In the genomic region with DNA sequence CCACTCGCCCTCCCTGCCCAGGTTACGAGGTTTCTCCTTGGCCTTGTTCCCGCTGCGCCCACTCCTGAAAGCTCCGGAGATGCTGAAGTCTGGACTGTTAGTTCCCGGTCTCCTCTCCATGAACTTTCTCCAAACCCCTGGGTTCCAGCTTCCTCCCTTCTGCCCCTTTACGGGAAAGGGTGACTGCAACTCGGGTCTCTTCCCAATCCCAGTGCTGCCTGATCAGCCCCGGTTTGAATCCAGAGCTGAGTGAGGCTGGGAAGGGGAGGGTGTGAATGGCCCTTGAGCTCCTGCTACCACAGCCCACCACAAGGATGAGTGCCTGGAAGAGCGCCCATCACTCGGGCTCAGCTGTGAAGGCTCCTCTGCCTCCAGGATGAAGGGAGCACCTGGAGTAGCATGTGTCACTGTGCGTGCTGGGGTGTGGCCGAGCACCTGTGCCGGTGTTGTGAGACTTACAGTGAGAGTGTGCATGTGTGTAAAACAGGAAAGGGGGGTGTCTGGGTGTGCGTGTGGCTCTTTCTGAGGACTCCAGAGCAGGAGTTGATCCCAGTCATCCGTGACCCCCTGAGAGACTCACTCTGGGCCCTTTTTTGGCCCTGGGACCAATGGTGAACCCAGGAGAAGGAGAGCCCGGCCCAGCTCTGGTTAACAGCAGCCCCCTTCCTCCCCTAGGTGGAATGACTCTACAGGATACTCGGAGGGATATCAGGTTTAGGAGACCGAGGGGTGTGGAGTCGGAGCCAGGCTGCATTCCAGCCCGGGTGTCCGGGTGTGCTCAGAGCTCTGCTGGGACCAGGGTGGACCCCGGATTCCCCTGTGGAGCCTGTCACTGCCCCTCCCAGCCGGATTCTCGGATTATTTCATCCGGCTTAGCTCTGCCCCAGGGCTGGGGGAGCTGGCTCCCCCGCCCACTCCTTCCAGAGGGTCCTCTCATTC, we compare ENCODE assay signal across 9 cellular contexts. TPM values are rescaled to one million over a fixed set of nuclear protein-coding genes. Genes with fewer than 3 reads are reported as not detected.
DNase-seq lines count a peak whose midpoint lies in the region; ATAC-seq and TF ChIP-seq lines count a peak whose summit lies in the region.
"Had no signal": no experiment of that assay in that cellular context is flagged by ENCODE, and none has a peak within 500 bp of the region (broad histone marks: within the 10 kb centered on the region; RNA-seq: fewer than 3 reads in every experiment).

No MANE protein-coding gene starts in this region.

- in situ Hi-C loops in transverse colon (cut with MboI; ENCODE audit: low pct_ligation_motif_present in 1 of 4, low pct_unique_long_range_greater_than_20kb in 1 of 4, low sequenced_read_pairs in 3 of 4): no loop called here

- H3K4me3 ChIP-seq in transverse colon: peak overlapping the region in 1 of 4 donors; percentile 76

- H3K27ac Mint-ChIP-seq in activated naive CD4-positive, alpha-beta T cell treated with anti-CD3 and anti-CD28 coated beads, Interleukin-2, amount 10 ng/mL, durations not matched to agents 7 days and 5 days: no peak overlapping the region
- H3K27ac Mint-ChIP-seq in activated CD8-positive, alpha-beta T cell treated with anti-CD3 and anti-CD28 coated beads, Interleukin-2, amount 10 ng/mL, durations not matched to agents 7 days and 5 days: no peak overlapping the region

- H3K27me3 ChIP-seq in transverse colon: peaks cover 23% of the 10 kb centered on the region

- H3K4me1 Mint-ChIP-seq in activated naive CD4-positive, alpha-beta T cell treated with anti-CD3 and anti-CD28 coated beads, Interleukin-2, amount 10 ng/mL, durations not matched to agents 7 days and 5 days: peaks cover 8% of the 10 kb centered on the region
- peaks cover 1% of the 10 kb centered on the region for H3K4me1 Mint-ChIP-seq in activated CD8-positive, alpha-beta T cell treated with anti-CD3 and anti-CD28 coated beads, Interleukin-2, amount 10 ng/mL, durations not matched to agents 7 days and 5 days (ENCODE audit: low read depth)

- TF ChIP-seq EP300 in transverse colon (IDR thresholded peaks at IDR 0.05; ENCODE audit: low read depth): no peak

- H3K9me3 ChIP-seq in transverse colon: no peaks in the 10 kb centered on the region

- WGBS in transverse colon (ENCODE audit: low coverage in 1 of 2), 2 donors: 43 to 46% methylated on average over 6 to 27 of the region's 27 CpGs

- POLR2A ChIA-PET in activated CD8-positive, alpha-beta T cell treated with anti-CD3 and anti-CD28 coated beads, Interleukin-2, amount 10 ng/mL, durations not matched to agents 7 days and 5 days (lab: Charles Lee): no interaction called here

- H3K27me3 Mint-ChIP-seq in activated naive CD4-positive, alpha-beta T cell treated with anti-CD3 and anti-CD28 coated beads, Interleukin-2, amount 10 ng/mL, durations not matched to agents 7 days and 5 days: peaks cover 82% of the 10 kb centered on the region
- peaks cover 23% of the 10 kb centered on the region for H3K27me3 Mint-ChIP-seq in activated CD8-positive, alpha-beta T cell treated with anti-CD3 and anti-CD28 coated beads, Interleukin-2, amount 10 ng/mL, durations not matched to agents 7 days and 5 days (ENCODE audit: low read depth)

- H3K4me3 Mint-ChIP-seq in activated naive CD4-positive, alpha-beta T cell treated with anti-CD3 and anti-CD28 coated beads, Interleukin-2, amount 10 ng/mL, durations not matched to agents 7 days and 5 days: peak overlapping the region; percentile 46
- peak overlapping the region; percentile 23 for H3K4me3 Mint-ChIP-seq in activated CD8-positive, alpha-beta T cell treated with anti-CD3 and anti-CD28 coated beads, Interleukin-2, amount 10 ng/mL, durations not matched to agents 7 days and 5 days

- CTCF ChIA-PET in activated naive CD4-positive, alpha-beta T cell treated with anti-CD3 and anti-CD28 coated beads, Interleukin-2, amount 10 ng/mL, durations not matched to agents 7 days and 5 days (lab: Charles Lee): interaction anchor here (0.8 kb wide), 1 partner anchor 13 kb away, joined by 3 read pairs; no protein-coding TSS in a partner anchor
- CTCF ChIA-PET in activated CD8-positive, alpha-beta T cell treated with anti-CD3 and anti-CD28 coated beads, Interleukin-2, amount 10 ng/mL, durations not matched to agents 7 days and 5 days (lab: Charles Lee): no interaction called here

- peak overlapping the region; percentile 69 to 85 (median 77) for H3K27ac ChIP-seq in transverse colon

- ATAC-seq in activated CD8-positive, alpha-beta T cell treated with anti-CD3 and anti-CD28 coated beads, Interleukin-2, amount 10 ng/mL, durations not matched to agents 7 days and 5 days: no peak
- no peak for ATAC-seq in HG02759 (IDR thresholded peaks at IDR 0.05; ENCODE audit: unreplicated experiment)
- ATAC-seq in HG03025 (IDR thresholded peaks at IDR 0.05; ENCODE audit: low FRiP score, unreplicated experiment): no peak
- ATAC-seq: SK-N-SH treated with all-trans-retinoic acid at 6 μM for 48 hours had no signal

- DNase-seq in activated naive CD4-positive, alpha-beta T cell treated with anti-CD3 and anti-CD28 coated beads, Interleukin-2, amount 10 ng/mL, durations not matched to agents 7 days and 5 days: no peak
- no peak for DNase-seq in activated naive CD4-positive, alpha-beta T cell (lab: John Stamatoyannopoulos, UW)
- DNase-seq in activated CD8-positive, alpha-beta T cell treated with anti-CD3 and anti-CD28 coated beads, Interleukin-2, amount 10 ng/mL, durations not matched to agents 7 days and 5 days: no peak
- peak; percentile 14 for DNase-seq in kidney tubule cell (ENCODE audit: low spot score)
- peak; percentile 30 for DNase-seq in transverse colon
- DNase-seq in MV-4-11 (lab: John Stamatoyannopoulos, UW): no peak

- TF ChIP-seq CTCF in transverse colon (IDR thresholded peaks at IDR 0.05): no peak

- TF ChIP-seq POLR2A in transverse colon (IDR thresholded peaks at IDR 0.05): no peak

- H3K4me1 ChIP-seq in transverse colon: peaks cover 8 to 35% (median 20%) of the 10 kb centered on the region in 4 donors

- no peaks in the 10 kb centered on the region for H3K36me3 ChIP-seq in transverse colon

- H3K36me3 Mint-ChIP-seq in activated naive CD4-positive, alpha-beta T cell treated with anti-CD3 and anti-CD28 coated beads, Interleukin-2, amount 10 ng/mL, durations not matched to agents 7 days and 5 days: no peaks in the 10 kb centered on the region
- H3K36me3 Mint-ChIP-seq in activated CD8-positive, alpha-beta T cell treated with anti-CD3 and anti-CD28 coated beads, Interleukin-2, amount 10 ng/mL, durations not matched to agents 7 days and 5 days (ENCODE audit: low read depth): no peaks in the 10 kb centered on the region

- H3K9me3 Mint-ChIP-seq in activated naive CD4-positive, alpha-beta T cell treated with anti-CD3 and anti-CD28 coated beads, Interleukin-2, amount 10 ng/mL, durations not matched to agents 7 days and 5 days: no peaks in the 10 kb centered on the region
- no peaks in the 10 kb centered on the region for H3K9me3 Mint-ChIP-seq in activated CD8-positive, alpha-beta T cell treated with anti-CD3 and anti-CD28 coated beads, Interleukin-2, amount 10 ng/mL, durations not matched to agents 7 days and 5 days (ENCODE audit: insufficient read depth)

- intact Hi-C loops in transverse colon (cut with DNase I; ENCODE audit: low total_unique reads): no loop called here

RNA-seq across cellular contexts. Expression of a gene that starts 1.1 kb away (rescaled TPM):
- total RNA-seq in activated CD8-positive, alpha-beta T cell treated with anti-CD3 and anti-CD28 coated beads, Interleukin-2, amount 10 ng/mL, durations not matched to agents 7 days and 5 days: under 1 TPM; 0.08 to 0.11 TPM
- total RNA-seq in transverse colon: 1 to 10 TPM in 3 of 4 donors, under 1 TPM in 1; 0.40 to 6.7 (median 4.8) TPM

Comparison
In these comparisons a context has a peak if more than half of its experiments do, and no peak if none do; other contexts are left out.
1. DNase-seq: peak in kidney tubule cell (single experiment) and transverse colon (single experiment); none in activated naive CD4-positive, alpha-beta T cell treated with anti-CD3 and anti-CD28 coated beads, Interleukin-2, amount 10 ng/mL, durations not matched to agents 7 days and 5 days (single experiment), activated naive CD4-positive, alpha-beta T cell (0 of 4), activated CD8-positive, alpha-beta T cell treated with anti-CD3 and anti-CD28 coated beads, Interleukin-2, amount 10 ng/mL, durations not matched to agents 7 days and 5 days (single experiment) and MV-4-11 (single experiment).